In the genomic region with DNA sequence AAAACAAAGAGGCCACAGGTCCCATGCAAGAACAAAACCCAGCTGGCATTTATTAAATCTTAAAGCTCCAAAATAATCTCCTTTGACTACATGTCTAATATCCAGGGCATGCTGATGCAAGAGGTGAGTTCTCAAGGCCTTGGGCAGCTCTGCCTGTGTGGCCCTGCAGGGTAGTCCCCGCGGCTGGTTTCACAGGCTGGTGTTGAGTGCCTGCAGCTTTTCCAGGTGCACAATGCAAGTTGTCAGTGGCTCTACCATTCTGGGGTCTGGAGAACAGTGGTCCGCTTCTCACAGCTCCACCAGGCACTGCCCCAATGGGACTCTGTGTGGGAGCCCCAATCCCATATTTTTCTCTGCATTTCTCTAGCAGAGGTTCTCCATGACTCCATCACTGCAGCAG, we compare ENCODE assay signal across 28 cellular contexts. TPM values are rescaled to one million over a fixed set of nuclear protein-coding genes. Genes with fewer than 3 reads are reported as not detected.
"Had no signal": no experiment of that assay in that cellular context is flagged by ENCODE, and none has a peak within 500 bp of the region (broad histone marks: within the 10 kb centered on the region; RNA-seq: fewer than 3 reads in every experiment).

No MANE protein-coding gene starts in this region.

- H3K4me3 ChIP-seq: coronary artery, esophagus squamous epithelium, gastrocnemius medialis, heart right ventricle, left lung, lower lobe of right lung, mucosa of descending colon had no signal

- H3K36me3 ChIP-seq: esophagus squamous epithelium, gastrocnemius medialis, heart right ventricle, left lung, lower lobe of right lung had no signal

- H3K4me1 Mint-ChIP-seq: mesothelial cell of epicardium, naive B cell had no signal

- H3K27ac ChIP-seq: coronary artery, esophagus squamous epithelium, gastrocnemius medialis, heart right ventricle, left lung, lower lobe of right lung had no signal

- H3K4me1 ChIP-seq: esophagus squamous epithelium, gastrocnemius medialis, heart right ventricle, left lung, lower lobe of right lung had no signal

- ATAC-seq: gastrocnemius medialis, heart right ventricle, left cardiac atrium, left lung, left ventricle myocardium superior, lower lobe of right lung, mucosa of descending colon had no signal

- H3K36me3 Mint-ChIP-seq: mesothelial cell of epicardium, naive B cell had no signal

- DNase-seq: effector memory CD4-positive, alpha-beta T cell; esophagus squamous epithelium; foreskin fibroblast; foreskin melanocyte; gastrocnemius medialis; glutamatergic neuron; head of caudate nucleus; heart right ventricle; hippocampal formation; left cardiac atrium; left ventricle myocardium superior; lower lobe of right lung; mesenchymal stem cell; mucosa of descending colon; naive B cell had no signal

- H3K9me3 ChIP-seq: gastrocnemius medialis had no signal

- H3K27me3 Mint-ChIP-seq: dendritic cell treated with granulocyte-macrophage colony-stimulating factor and Interleukin-4, amounts not matched to agents 40 ng/mL and 50 ng/mL, for 4 days; naive B cell had no signal

- H3K27me3 ChIP-seq: esophagus squamous epithelium, gastrocnemius medialis, heart right ventricle, left lung had no signal

- H3K4me3 Mint-ChIP-seq: dendritic cell treated with granulocyte-macrophage colony-stimulating factor and Interleukin-4, amounts not matched to agents 40 ng/mL and 50 ng/mL, for 4 days; mesothelial cell of epicardium; naive B cell had no signal

- H3K27ac Mint-ChIP-seq: dendritic cell treated with granulocyte-macrophage colony-stimulating factor and Interleukin-4, amounts not matched to agents 40 ng/mL and 50 ng/mL, for 4 days; mesothelial cell of epicardium; naive B cell had no signal

RNA-seq across cellular contexts. Expression of gene HCN1, which starts 54.4 kb away (rescaled TPM):
- total RNA-seq: dermis microvascular lymphatic vessel endothelial cell, endothelial cell of umbilical vein, epithelial cell of proximal tubule, glomerular endothelial cell, kidney epithelial cell, lower lobe of right lung, lung microvascular endothelial cell, mesenteric fat pad, mesothelial cell of epicardium, myocyte had no signal
- polyA plus RNA-seq: endothelial cell of umbilical vein, keratinocyte had no signal
